In genomic region chr10:3835770-3836169, GRCh38 we compare ENCODE assay signal across 10 cellular contexts. TPM values are rescaled to one million over a fixed set of nuclear protein-coding genes. Genes with fewer than 3 reads are reported as not detected.
DNase-seq lines count a peak whose midpoint lies in the region; ATAC-seq, FAIRE-seq and TF ChIP-seq lines count a peak whose summit lies in the region.
"Had no signal": no experiment of that assay in that cellular context is flagged by ENCODE, and none has a peak within 500 bp of the region (broad histone marks: within the 10 kb centered on the region; RNA-seq: fewer than 3 reads in every experiment).

No MANE protein-coding gene starts in this region.

- H3K9me3 ChIP-seq in GM12878 (replicated peaks; ENCODE audit: control insufficient read depth, insufficient read depth, low read length), result no peaks in the 10 kb centered on the region
- H3K9me3 ChIP-seq: ovary had no signal

- H3K36me3 Mint-ChIP-seq in natural killer cell treated with Interleukin-12 subunit alpha and Interleukin-12 subunit beta and Interleukin-15 and Interleukin-18, amount 100 ng/mL, for 72 hours, result no peaks in the 10 kb centered on the region

- H3K27me3 ChIP-seq in GM12878 (replicated peaks in 1 of 2; ENCODE audit: control insufficient read depth in 2 of 2, insufficient read depth in 2 of 2, low read length in 1 of 2), result no peaks in the 10 kb centered on the region
- H3K27me3 ChIP-seq: ovary had no signal

- TF ChIP-seq POLR2A in GM12878 (IDR thresholded peaks at IDR 0.05; ENCODE audit: low read depth, low read length), result no peak

- H3K4me3 ChIP-seq in GM12878, result peak overlapping the region; percentile 46
- H3K4me3 ChIP-seq: ovary had no signal

- H3K9me3 Mint-ChIP-seq in natural killer cell treated with Interleukin-12 subunit alpha and Interleukin-12 subunit beta and Interleukin-15 and Interleukin-18, amount 100 ng/mL, for 72 hours, result no peaks in the 10 kb centered on the region

- FAIRE-seq in GM12878 (lab: Jason Lieb, UNC), result peak; percentile 54

- TF ChIP-seq EP300 in GM12878 (IDR thresholded peaks at IDR 0.05; ENCODE audit: borderline replicate concordance in 1 of 2, control insufficient read depth in 1 of 2, low read depth in 2 of 2, low read length in 2 of 2), result no peak; a peak in 1 of 4 replicates

- H3K4me2 ChIP-seq in GM12878 (ENCODE audit: control insufficient read depth, insufficient read depth), result peak overlapping the region; percentile 68

- H3K4me3 Mint-ChIP-seq in natural killer cell treated with Interleukin-12 subunit alpha and Interleukin-12 subunit beta and Interleukin-15 and Interleukin-18, amount 100 ng/mL, for 72 hours, result peak overlapping the region; percentile 84

- 1% methylated on average over 6 of the region's 6 CpGs for WGBS in GM12878 (ENCODE audit: insufficient coverage, insufficient replicate concordance, low lambda C conversion rate, missing lambda C conversion rate)

- peak; percentile 35 for ATAC-seq in GM18511 (IDR thresholded peaks at IDR 0.05; ENCODE audit: unreplicated experiment)
- peak; percentile 43 for ATAC-seq in HG02798 (IDR thresholded peaks at IDR 0.05; ENCODE audit: poor library complexity, unreplicated experiment)
- ATAC-seq in GM12878, result peak; percentile 75
- ATAC-seq in natural killer cell treated with Interleukin-12 subunit alpha and Interleukin-12 subunit beta and Interleukin-15 and Interleukin-18, amount 100 ng/mL, for 72 hours, result peak; percentile 56 to 83

- RAD21 ChIA-PET in GM12878 (lab: Charles Lee; ENCODE audit: unreplicated experiment), result interaction anchor here (0.5 to 10.6 kb wide), 17 partner anchors 9 to 125 kb away, joined by 3 to 135 read pairs (median 4); partner anchors contain the start of gene KLF6

- peak overlapping the region; percentile 90 to 98 for H3K27ac Mint-ChIP-seq in natural killer cell treated with Interleukin-12 subunit alpha and Interleukin-12 subunit beta and Interleukin-15 and Interleukin-18, amount 100 ng/mL, for 72 hours

- no peaks in the 10 kb centered on the region for H3K27me3 Mint-ChIP-seq in natural killer cell treated with Interleukin-12 subunit alpha and Interleukin-12 subunit beta and Interleukin-15 and Interleukin-18, amount 100 ng/mL, for 72 hours

- CTCF ChIA-PET in GM12878 (lab: Yijun Ruan, JAX), result interaction anchor here (0.6 to 2.6 kb wide), 14 partner anchors 11 to 1603 kb away, joined by 3 to 10 read pairs (median 4); partner anchors contain the start of gene KLF6

- no peaks in the 10 kb centered on the region for H4K20me1 ChIP-seq in GM12878 (ENCODE audit: control insufficient read depth, insufficient read depth)

- no peak for TF ChIP-seq CTCF in GM12878 (IDR thresholded peaks at IDR 0.05 in 2 of 3, conservative IDR thresholded peaks at IDR 0.05 in 1 of 3; ENCODE audit: control insufficient read depth in 2 of 3, extremely low read depth in 1 of 3, insufficient read depth in 1 of 3, low read depth in 3 of 3, low read length in 3 of 3)

- peaks cover 23% of the 10 kb centered on the region for H3K4me1 ChIP-seq in GM12878 (ENCODE audit: control insufficient read depth, insufficient read depth, low read length)

- H3K4me1 Mint-ChIP-seq in natural killer cell treated with Interleukin-12 subunit alpha and Interleukin-12 subunit beta and Interleukin-15 and Interleukin-18, amount 100 ng/mL, for 72 hours (ENCODE audit: low read depth in 2 of 2), result peaks cover 45 to 49% of the 10 kb centered on the region in 2 donors

- TF ChIP-seq RAD21 in GM12878 (IDR thresholded peaks at IDR 0.05; ENCODE audit: insufficient read depth, low read depth, low read length), result no peak

- no peak for DNase-seq in GM12878 (ENCODE audit: low read depth, low spot score)
- DNase-seq in natural killer cell treated with Interleukin-12 subunit alpha and Interleukin-12 subunit beta and Interleukin-15 and Interleukin-18, amount 100 ng/mL, for 72 hours (ENCODE audit: low spot score), result peak; percentile 66
- DNase-seq in SHP77 (lab: John Stamatoyannopoulos, UW), result no peak
- DNase-seq in NCI-H2029 (lab: John Stamatoyannopoulos, UW), result no peak
- no peak for DNase-seq in NCI-H1092 treated with DMSO at 0.1 percent for 48 hours (lab: John Stamatoyannopoulos, UW)
- DNase-seq in DMS 273 (lab: John Stamatoyannopoulos, UW; ENCODE audit: unreplicated experiment), result no peak
- DNase-seq: ovary had no signal

- no TSS peak for BruUV-seq in GM12878 (replicated peaks; lab: Mats Ljungman, UMichigan)

- in situ Hi-C loops in GM12878 (cut with MboI), result no loop called here

- SMC1A ChIA-PET in GM12878 (lab: Charles Lee; ENCODE audit: uncharacterized antibody, unreplicated experiment), result interaction anchor here (0.6 to 15.5 kb wide), 21 partner anchors 8 to 171 kb away, joined by 3 to 280 read pairs (median 5); partner anchors contain the start of gene KLF6

- peak overlapping the region; percentile 85 for H2AFZ ChIP-seq in GM12878 (ENCODE audit: control insufficient read depth, low read depth, low read length)

- H3K79me2 ChIP-seq in GM12878 (ENCODE audit: control insufficient read depth, insufficient read depth, low read length), result no peaks in the 10 kb centered on the region

- no peaks in the 10 kb centered on the region for H3K36me3 ChIP-seq in GM12878 (ENCODE audit: control insufficient read depth in 2 of 2, insufficient read depth in 2 of 2, low read length in 1 of 2)
- H3K36me3 ChIP-seq: ovary had no signal

- POLR2A ChIA-PET in GM12878 (lab: Charles Lee), result interaction anchor here (0.9 to 4.2 kb wide), 16 partner anchors 11 to 198 kb away, joined by 3 to 39 read pairs (median 5); partner anchors contain the start of gene KLF6

- H3K9ac ChIP-seq in GM12878 (ENCODE audit: control insufficient read depth, insufficient read depth, low read length), result peak overlapping the region; percentile 63

- intact Hi-C loops in GM12878 (cut with micrococcal nuclease; ENCODE audit: unreplicated experiment), result loop anchor here (1.0 to 5.0 kb wide), 5 partner anchors 15 to 67 kb away; partner anchors contain the start of gene KLF6

- peak overlapping the region; percentile 88 for H3K27ac ChIP-seq in GM12878 (ENCODE audit: control insufficient read depth, insufficient read depth)
- H3K27ac ChIP-seq: HL-60, ovary had no signal

TF ChIP-seq in GM12878, 131 proteins besides CTCF, POLR2A, EP300 and RAD21 (continues in another document):
- TF ChIP-seq NFIC (IDR thresholded peaks at IDR 0.05; ENCODE audit: low read depth, low read length), result 0 out of 2 replicates have a peak, but pooled peaks have one; percentile 11
- peak; percentile 76 for TF ChIP-seq IKZF1 (conservative IDR thresholded peaks at IDR 0.05)
- TF ChIP-seq, protein P1, sequence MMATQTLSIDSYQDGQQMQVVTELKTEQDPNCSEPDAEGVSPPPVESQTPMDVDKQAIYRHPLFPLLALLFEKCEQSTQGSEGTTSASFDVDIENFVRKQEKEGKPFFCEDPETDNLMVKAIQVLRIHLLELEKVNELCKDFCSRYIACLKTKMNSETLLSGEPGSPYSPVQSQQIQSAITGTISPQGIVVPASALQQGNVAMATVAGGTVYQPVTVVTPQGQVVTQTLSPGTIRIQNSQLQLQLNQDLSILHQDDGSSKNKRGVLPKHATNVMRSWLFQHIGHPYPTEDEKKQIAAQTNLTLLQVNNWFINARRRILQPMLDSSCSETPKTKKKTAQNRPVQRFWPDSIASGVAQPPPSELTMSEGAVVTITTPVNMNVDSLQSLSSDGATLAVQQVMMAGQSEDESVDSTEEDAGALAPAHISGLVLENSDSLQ (IDR thresholded peaks at IDR 0.05), result peak; percentile 11; the same call in 1 of the 2 replicates
- TF ChIP-seq RUNX3 (IDR thresholded peaks at IDR 0.05; ENCODE audit: low read length), result no peak

RNA-seq across cellular contexts. Expression of gene KLF6, which starts 50.8 kb away (rescaled TPM):
- total RNA-seq in GM12878 (2013; cell fraction: nucleolus; rRNA removed), result 102 and 109 TPM in 2 replicates
- total RNA-seq in GM12878 (2014; rRNA removed), result 17.6 and 19.9 TPM in 2 replicates
- 16.1 and 16.2 TPM in 2 replicates for total RNA-seq in GM12878 (2014; rRNA removed; fragmentation: Illumina TruSeq; extraction: Trizol)
- total RNA-seq in GM12878 (2021), result 42.1 and 47.3 TPM in 2 replicates
- 25.2 TPM for polyA plus RNA-seq in GM12878 (2011; ENCODE audit: low read depth)
- 31.5 and 32.0 TPM in 2 replicates for polyA plus RNA-seq in GM12878 (2011; rRNA removed)
- 29.9 and 31.3 TPM in 2 replicates for polyA plus RNA-seq in GM12878 (2011; cell fraction: cytosol; rRNA removed)
- 60.5 and 74.6 TPM in 2 replicates for polyA plus RNA-seq in GM12878 (2011; cell fraction: nucleus; rRNA removed)
- 49.8 and 49.9 TPM in 2 replicates for polyA plus RNA-seq in GM12878 (2012)
- polyA plus RNA-seq in GM12878 (2014; fragmentation: Illumina TruSeq; extraction: Trizol), result 21.6 and 26.4 TPM in 2 replicates
- polyA plus RNA-seq in GM12878 (2014; fragmentation: Nextera tagmentation; extraction: Ambion mirVana), result 10 to 100 TPM in 1 of 2 experiments, 1 to 10 TPM in 1; 7.4 to 15.4 TPM
- 20.2 and 25.4 TPM in 2 replicates for polyA plus RNA-seq in GM12878 (2014; rRNA removed)
- 10 to 100 TPM; 48.6 to 54.1 TPM for polyA plus RNA-seq in GM12878 (2016; fragmentation: Nextera tagmentation; extraction: Ambion mirVana)
- polyA minus RNA-seq in GM12878 (2011; rRNA and poly(A)+ RNA removed), result 78.3 and 96.8 TPM in 2 replicates
- polyA minus RNA-seq in GM12878 (2011; cell fraction: cytosol; rRNA and poly(A)+ RNA removed), result 15.2 and 23.9 TPM in 2 replicates
- 201 and 273 TPM in 2 replicates for polyA minus RNA-seq in GM12878 (2011; cell fraction: nucleus; rRNA and poly(A)+ RNA removed)
- 100 to 1,000 TPM; 225 to 236 TPM for total RNA-seq in natural killer cell treated with Interleukin-12 subunit alpha and Interleukin-12 subunit beta and Interleukin-15 and Interleukin-18, amount 100 ng/mL, for 72 hours
